8 cellular contexts compared by ENCODE assay signal in the genomic region with DNA sequence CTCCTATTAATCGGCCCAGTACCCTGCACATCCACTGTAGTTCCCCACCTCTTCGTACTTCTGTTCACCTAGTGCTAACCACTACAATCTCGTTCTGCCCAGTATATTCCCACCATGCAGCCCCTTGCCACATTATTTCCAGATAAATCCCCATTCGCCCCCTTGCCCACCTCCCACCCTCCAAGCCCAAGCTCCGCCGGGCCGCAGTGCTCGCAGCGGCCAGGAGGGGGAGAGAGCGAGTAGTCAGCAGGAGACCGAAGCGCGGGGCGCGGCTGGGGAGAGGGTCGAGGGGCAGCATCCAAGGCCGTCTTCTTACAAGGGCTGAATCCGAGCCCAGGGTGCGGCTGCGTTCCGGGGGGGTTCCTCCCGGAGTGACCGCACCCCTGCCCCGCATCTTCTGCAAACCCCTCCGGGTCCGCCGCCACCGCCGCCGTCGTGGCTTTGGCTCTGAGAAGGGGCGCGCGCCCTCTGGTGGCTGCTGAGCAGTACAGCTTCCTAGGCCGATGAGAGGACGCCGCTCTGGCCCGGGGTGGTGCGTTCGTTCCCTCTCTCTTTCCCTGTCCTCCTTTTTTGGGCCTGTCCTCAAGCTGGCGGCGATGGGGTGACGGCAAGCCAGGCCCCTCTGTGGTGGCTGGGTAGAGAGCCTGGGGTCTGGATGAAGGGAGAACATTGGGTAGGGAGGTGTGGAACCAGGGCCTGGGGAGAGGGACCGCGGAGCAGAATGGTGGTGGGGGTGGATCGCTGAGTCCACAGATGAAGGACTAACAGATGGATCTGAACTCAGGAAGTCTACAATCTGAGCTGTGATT. TPM values are rescaled to one million over a fixed set of nuclear protein-coding genes. Genes with fewer than 3 reads are reported as not detected.
DNase-seq lines count a peak whose midpoint lies in the region; ATAC-seq and TF ChIP-seq lines count a peak whose summit lies in the region.

No MANE protein-coding gene starts in this region.

- peak; percentile 78 for ATAC-seq in HG02852 (IDR thresholded peaks at IDR 0.05; ENCODE audit: unreplicated experiment)

- peak overlapping the region; percentile 89 for H3K27ac Mint-ChIP-seq in chondrocyte (ENCODE audit: unreplicated experiment)

- H3K36me3 Mint-ChIP-seq in chondrocyte (ENCODE audit: low read depth), result peaks cover 2% of the 10 kb centered on the region

- H3K9me3 Mint-ChIP-seq in chondrocyte (ENCODE audit: low read depth), result no peaks in the 10 kb centered on the region

- peak; percentile 11 for DNase-seq in NCI-H2107 treated with DMSO at 0.1 percent for 48 hours (lab: John Stamatoyannopoulos, UW; ENCODE audit: unreplicated experiment)
- DNase-seq in NCI-H2107 (lab: John Stamatoyannopoulos, UW), result no peak
- peak; percentile 25 for DNase-seq in NCI-H2029 treated with DMSO at 0.1 percent for 48 hours (lab: John Stamatoyannopoulos, UW)
- DNase-seq in activated CD4-positive, CD25-positive, alpha-beta regulatory T cell treated with anti-CD3 and anti-CD28 coated beads, Interleukin-2, amount 50 U/mL, for 72 hours, result peak; percentile 92
- no peak for DNase-seq in chondrocyte (ENCODE audit: low spot score)
- peak; percentile 68 to 77 for DNase-seq in stimulated activated CD4-positive, alpha-beta T cell treated with anti-CD3 and anti-CD28 coated beads, Interleukin-1b, Interleukin-23, amount 100 ng/mL, for 1 hour (ENCODE audit: low read depth in 2 of 2)

- peak; percentile 100 for TF ChIP-seq CTCF in chondrocyte (IDR thresholded peaks at IDR 0.05)

- peaks cover 3% of the 10 kb centered on the region for H3K27me3 ChIP-seq in layer of hippocampus (ENCODE audit: control insufficient read depth, insufficient read depth, low read length)

- no peaks in the 10 kb centered on the region for H3K27me3 Mint-ChIP-seq in chondrocyte (ENCODE audit: low read depth)

- H3K4me1 Mint-ChIP-seq in chondrocyte (ENCODE audit: low read depth), result peaks cover 22% of the 10 kb centered on the region

- H3K4me3 Mint-ChIP-seq in chondrocyte (ENCODE audit: unreplicated experiment), result peak overlapping the region; percentile 63

- peak overlapping the region; percentile 80 for H3K27ac ChIP-seq in layer of hippocampus (ENCODE audit: low read depth, low read length)

RNA-seq across cellular contexts. Expression of a gene that starts 30.0 kb away (rescaled TPM):
- total RNA-seq in chondrocyte, result 0.47 to 1.5 TPM (median 0.82 TPM) in 3 replicates

Comparison
In these comparisons a context has a peak if more than half of its experiments do, and no peak if none do; other contexts are left out.
1. DNase-seq: peak in NCI-H2107 treated with DMSO at 0.1 percent for 48 hours (single experiment), NCI-H2029 treated with DMSO at 0.1 percent for 48 hours (single experiment), activated CD4-positive, CD25-positive, alpha-beta regulatory T cell treated with anti-CD3 and anti-CD28 coated beads, Interleukin-2, amount 50 U/mL, for 72 hours (single experiment) and stimulated activated CD4-positive, alpha-beta T cell treated with anti-CD3 and anti-CD28 coated beads, Interleukin-1b, Interleukin-23, amount 100 ng/mL, for 1 hour (2 of 2); none in NCI-H2107 (single experiment) and chondrocyte (single experiment).